1 cellular context compared by ENCODE assay signal in the genomic region with DNA sequence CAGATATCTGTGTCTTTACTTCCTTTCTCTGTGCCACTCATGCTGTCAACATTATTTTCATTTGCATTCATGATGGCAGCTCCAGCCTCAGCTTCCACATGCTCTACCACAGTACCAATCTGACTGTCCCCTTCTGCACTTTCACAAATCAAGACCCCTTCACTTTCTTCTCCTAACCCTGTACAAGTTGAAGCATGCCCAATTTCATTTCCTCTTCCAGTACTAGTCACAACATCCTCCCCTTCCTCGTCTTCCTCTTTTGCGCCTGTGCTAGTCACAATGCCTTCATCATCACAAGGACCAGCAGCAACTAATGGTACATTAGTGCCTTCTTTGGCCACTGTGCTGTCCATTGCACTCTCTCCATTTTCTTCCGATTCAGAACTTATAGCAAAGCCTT.
TF ChIP-seq lines count a peak whose summit lies in the region.

No MANE protein-coding gene starts in this region.

TF ChIP-seq in WTC11, 78 proteins besides CTCF, POLR2A, EP300 and RAD21 (continued from another document):
- TF ChIP-seq, protein P1, sequence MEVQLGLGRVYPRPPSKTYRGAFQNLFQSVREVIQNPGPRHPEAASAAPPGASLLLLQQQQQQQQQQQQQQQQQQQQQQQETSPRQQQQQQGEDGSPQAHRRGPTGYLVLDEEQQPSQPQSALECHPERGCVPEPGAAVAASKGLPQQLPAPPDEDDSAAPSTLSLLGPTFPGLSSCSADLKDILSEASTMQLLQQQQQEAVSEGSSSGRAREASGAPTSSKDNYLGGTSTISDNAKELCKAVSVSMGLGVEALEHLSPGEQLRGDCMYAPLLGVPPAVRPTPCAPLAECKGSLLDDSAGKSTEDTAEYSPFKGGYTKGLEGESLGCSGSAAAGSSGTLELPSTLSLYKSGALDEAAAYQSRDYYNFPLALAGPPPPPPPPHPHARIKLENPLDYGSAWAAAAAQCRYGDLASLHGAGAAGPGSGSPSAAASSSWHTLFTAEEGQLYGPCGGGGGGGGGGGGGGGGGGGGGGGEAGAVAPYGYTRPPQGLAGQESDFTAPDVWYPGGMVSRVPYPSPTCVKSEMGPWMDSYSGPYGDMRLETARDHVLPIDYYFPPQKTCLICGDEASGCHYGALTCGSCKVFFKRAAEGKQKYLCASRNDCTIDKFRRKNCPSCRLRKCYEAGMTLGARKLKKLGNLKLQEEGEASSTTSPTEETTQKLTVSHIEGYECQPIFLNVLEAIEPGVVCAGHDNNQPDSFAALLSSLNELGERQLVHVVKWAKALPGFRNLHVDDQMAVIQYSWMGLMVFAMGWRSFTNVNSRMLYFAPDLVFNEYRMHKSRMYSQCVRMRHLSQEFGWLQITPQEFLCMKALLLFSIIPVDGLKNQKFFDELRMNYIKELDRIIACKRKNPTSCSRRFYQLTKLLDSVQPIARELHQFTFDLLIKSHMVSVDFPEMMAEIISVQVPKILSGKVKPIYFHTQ (CRISPR knock-in tag; IDR thresholded peaks at IDR 0.05): no peak
- TF ChIP-seq, protein P2, sequence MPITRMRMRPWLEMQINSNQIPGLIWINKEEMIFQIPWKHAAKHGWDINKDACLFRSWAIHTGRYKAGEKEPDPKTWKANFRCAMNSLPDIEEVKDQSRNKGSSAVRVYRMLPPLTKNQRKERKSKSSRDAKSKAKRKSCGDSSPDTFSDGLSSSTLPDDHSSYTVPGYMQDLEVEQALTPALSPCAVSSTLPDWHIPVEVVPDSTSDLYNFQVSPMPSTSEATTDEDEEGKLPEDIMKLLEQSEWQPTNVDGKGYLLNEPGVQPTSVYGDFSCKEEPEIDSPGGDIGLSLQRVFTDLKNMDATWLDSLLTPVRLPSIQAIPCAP (CRISPR knock-in tag; IDR thresholded peaks at IDR 0.05): no peak
- TF ChIP-seq, protein P3, sequence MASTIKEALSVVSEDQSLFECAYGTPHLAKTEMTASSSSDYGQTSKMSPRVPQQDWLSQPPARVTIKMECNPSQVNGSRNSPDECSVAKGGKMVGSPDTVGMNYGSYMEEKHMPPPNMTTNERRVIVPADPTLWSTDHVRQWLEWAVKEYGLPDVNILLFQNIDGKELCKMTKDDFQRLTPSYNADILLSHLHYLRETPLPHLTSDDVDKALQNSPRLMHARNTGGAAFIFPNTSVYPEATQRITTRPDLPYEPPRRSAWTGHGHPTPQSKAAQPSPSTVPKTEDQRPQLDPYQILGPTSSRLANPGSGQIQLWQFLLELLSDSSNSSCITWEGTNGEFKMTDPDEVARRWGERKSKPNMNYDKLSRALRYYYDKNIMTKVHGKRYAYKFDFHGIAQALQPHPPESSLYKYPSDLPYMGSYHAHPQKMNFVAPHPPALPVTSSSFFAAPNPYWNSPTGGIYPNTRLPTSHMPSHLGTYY (CRISPR knock-in tag; IDR thresholded peaks at IDR 0.05): no peak
- TF ChIP-seq, protein P4, sequence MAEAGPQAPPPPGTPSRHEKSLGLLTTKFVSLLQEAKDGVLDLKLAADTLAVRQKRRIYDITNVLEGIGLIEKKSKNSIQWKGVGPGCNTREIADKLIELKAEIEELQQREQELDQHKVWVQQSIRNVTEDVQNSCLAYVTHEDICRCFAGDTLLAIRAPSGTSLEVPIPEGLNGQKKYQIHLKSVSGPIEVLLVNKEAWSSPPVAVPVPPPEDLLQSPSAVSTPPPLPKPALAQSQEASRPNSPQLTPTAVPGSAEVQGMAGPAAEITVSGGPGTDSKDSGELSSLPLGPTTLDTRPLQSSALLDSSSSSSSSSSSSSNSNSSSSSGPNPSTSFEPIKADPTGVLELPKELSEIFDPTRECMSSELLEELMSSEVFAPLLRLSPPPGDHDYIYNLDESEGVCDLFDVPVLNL (CRISPR knock-in tag; IDR thresholded peaks at IDR 0.05; ENCODE audit: borderline replicate concordance, low read depth): no peak
- TF ChIP-seq JAZF1 (CRISPR knock-in tag; IDR thresholded peaks at IDR 0.05): no peak
- no peak for TF ChIP-seq GTF2I (CRISPR knock-in tag; conservative IDR thresholded peaks at IDR 0.05)
- TF ChIP-seq, protein P5, sequence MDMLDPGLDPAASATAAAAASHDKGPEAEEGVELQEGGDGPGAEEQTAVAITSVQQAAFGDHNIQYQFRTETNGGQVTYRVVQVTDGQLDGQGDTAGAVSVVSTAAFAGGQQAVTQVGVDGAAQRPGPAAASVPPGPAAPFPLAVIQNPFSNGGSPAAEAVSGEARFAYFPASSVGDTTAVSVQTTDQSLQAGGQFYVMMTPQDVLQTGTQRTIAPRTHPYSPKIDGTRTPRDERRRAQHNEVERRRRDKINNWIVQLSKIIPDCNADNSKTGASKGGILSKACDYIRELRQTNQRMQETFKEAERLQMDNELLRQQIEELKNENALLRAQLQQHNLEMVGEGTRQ (CRISPR knock-in tag; IDR thresholded peaks at IDR 0.05): no peak
